In genomic region chr12:113149361-113150150, GRCh38 we compare ENCODE assay signal across 7 cellular contexts. TPM values are rescaled to one million over a fixed set of nuclear protein-coding genes. Genes with fewer than 3 reads are reported as not detected.
DNase-seq lines count a peak whose midpoint lies in the region; ATAC-seq, FAIRE-seq and TF ChIP-seq lines count a peak whose summit lies in the region.

CFAP73 (plus strand) TSS chr12:113149724; CDS start chr12:113149858, 134 bp downstream.

- H3K27me3 ChIP-seq in K562 (ENCODE audit: control insufficient read depth in 2 of 2, insufficient read depth in 2 of 2, low read length in 2 of 2) = peaks cover 21 to 27% of the 10 kb centered on the region in 2 experiments

- H3K9me3 ChIP-seq in K562 (replicated peaks; ENCODE audit: control insufficient read depth, insufficient read depth, low read depth, low read length) = no peaks in the 10 kb centered on the region

- WGBS in K562 (ENCODE audit: insufficient coverage, low coverage, missing lambda C conversion rate) = 4% methylated on average over 21 of the region's 22 CpGs

- intact Hi-C loops in K562 (cut with micrococcal nuclease) = loop anchor here (5.0 kb wide), 1 partner anchor 157 kb away; no protein-coding TSS in a partner anchor

- H3K4me1 ChIP-seq in K562 (replicated peaks in 1 of 2; ENCODE audit: control insufficient read depth in 2 of 2, insufficient read depth in 2 of 2, low read length in 2 of 2) = peaks cover 5 to 22% of the 10 kb centered on the region in 2 experiments; a peak in 3 of 5 replicates

- in situ Hi-C loops in K562 (cut with MboI) = no loop called here

- H3K36me3 Mint-ChIP-seq in stimulated activated naive B cell treated with anti-CD40 and anti-IgM and Interleukin-4, amounts not matched to agents 10 μg/mL and 1 μg/mL and 100 μg/mL, for 72 hours = peaks cover 2 to 4% of the 10 kb centered on the region in 2 donors
- no peaks in the 10 kb centered on the region for H3K36me3 Mint-ChIP-seq in effector memory CD8-positive, alpha-beta T cell (ENCODE audit: insufficient read depth)

- TF ChIP-seq RAD21 in K562 (CRISPR knock-in tag; conservative IDR thresholded peaks at IDR 0.05 in 1 of 2, IDR thresholded peaks at IDR 0.05 in 1 of 2) = no peak

- FAIRE-seq in H54 (lab: Jason Lieb, UNC) (no peak), K562 (lab: Jason Lieb, UNC) (peak; percentile 68)

- peaks cover 6 to 7% of the 10 kb centered on the region in 2 donors for H3K27me3 Mint-ChIP-seq in stimulated activated naive B cell treated with anti-CD40 and anti-IgM and Interleukin-4, amounts not matched to agents 10 μg/mL and 1 μg/mL and 100 μg/mL, for 72 hours
- H3K27me3 Mint-ChIP-seq in effector memory CD8-positive, alpha-beta T cell = peaks cover 21 to 25% of the 10 kb centered on the region in 2 donors

- no peak within 1 kb of the TSS for H3K9ac ChIP-seq in K562 (ENCODE audit: insufficient read depth in 1 of 2, low read depth in 2 of 2, low read length in 2 of 2)

- no peak within 1 kb of the TSS for H3K4me3 ChIP-seq in K562

- peaks cover 23 to 43% of the 10 kb centered on the region in 2 donors for H3K4me1 Mint-ChIP-seq in stimulated activated naive B cell treated with anti-CD40 and anti-IgM and Interleukin-4, amounts not matched to agents 10 μg/mL and 1 μg/mL and 100 μg/mL, for 72 hours
- H3K4me1 Mint-ChIP-seq in effector memory CD8-positive, alpha-beta T cell (ENCODE audit: low read depth in 2 of 2) = peaks cover 11 to 13% of the 10 kb centered on the region in 2 donors

- H2AFZ ChIP-seq in K562 (ENCODE audit: low read depth, low read length) = no peak within 1 kb of the TSS

- H3K27ac ChIP-seq in K562 (ENCODE audit: extremely low read depth, low read depth, low read length) = no peak within 1 kb of the TSS

- ATAC-seq in K562 (peak; percentile 71), GM19463 (IDR thresholded peaks at IDR 0.05; ENCODE audit: unreplicated experiment) (no peak)
- ATAC-seq in stimulated activated naive B cell treated with anti-CD40 and anti-IgM and Interleukin-4, amounts not matched to agents 10 μg/mL and 1 μg/mL and 100 μg/mL, for 72 hours (replicated peaks) = no peak
- no peak for ATAC-seq in effector memory CD8-positive, alpha-beta T cell (replicated peaks)

- H3K9me1 ChIP-seq in K562 (ENCODE audit: control insufficient read depth, insufficient read depth, low read length) = peaks cover 3% of the 10 kb centered on the region

- H3K4me3 Mint-ChIP-seq in stimulated activated naive B cell treated with anti-CD40 and anti-IgM and Interleukin-4, amounts not matched to agents 10 μg/mL and 1 μg/mL and 100 μg/mL, for 72 hours = no peak within 1 kb of the TSS
- H3K4me3 Mint-ChIP-seq in effector memory CD8-positive, alpha-beta T cell = no peak within 1 kb of the TSS

- DNase-seq in H54 (ENCODE audit: insufficient read length, low spot score) (peak; percentile 98), NCI-H226 (peak; percentile 94), K562 (ENCODE audit: extremely low read depth in 1 of 4, low spot score in 3 of 4) (peak; percentile 66 to 84 (median 78)), iPS DF 4.7 (ENCODE audit: extremely low read depth, low spot score) (peak; percentile 87)
- no peak for DNase-seq in stimulated activated naive B cell treated with anti-CD40 and anti-IgM and Interleukin-4, amounts not matched to agents 10 μg/mL and 1 μg/mL and 100 μg/mL, for 72 hours
- DNase-seq in effector memory CD8-positive, alpha-beta T cell = no peak

- CTCF ChIA-PET in K562 (lab: Yijun Ruan, JAX; ENCODE audit: low intra/inter-chr PET ratio) = no interaction called here

- H4K20me1 ChIP-seq in K562 (replicated peaks; ENCODE audit: control insufficient read depth, insufficient read depth, low read length) = peaks cover 8% of the 10 kb centered on the region; the same call in 1 of the 2 replicates

- TF ChIP-seq CTCF in K562 (IDR thresholded peaks at IDR 0.05 in 2 of 3, conservative IDR thresholded peaks at IDR 0.05 in 1 of 3; ENCODE audit: insufficient read depth in 2 of 3, low read depth in 1 of 3, low read length in 3 of 3) = 0 out of 6 replicates have a peak, but pooled peaks of 1 of the 3 experiments have one; percentile 2

- no peak for TF ChIP-seq EP300 in K562 (IDR thresholded peaks at IDR 0.05; ENCODE audit: low read length)

- H3K27ac Mint-ChIP-seq in stimulated activated naive B cell treated with anti-CD40 and anti-IgM and Interleukin-4, amounts not matched to agents 10 μg/mL and 1 μg/mL and 100 μg/mL, for 72 hours = peak within 1 kb of the TSS; percentile 77
- H3K27ac Mint-ChIP-seq in effector memory CD8-positive, alpha-beta T cell = no peak within 1 kb of the TSS

- POLR2A ChIA-PET in K562 (lab: Yijun Ruan, JAX) = interaction anchor here (1.1 to 2.0 kb wide), 2 partner anchors 11 to 16 kb away, joined by 3 to 8 read pairs; no protein-coding TSS in a partner anchor

- TF ChIP-seq POLR2A in H54 (IDR thresholded peaks at IDR 0.05; ENCODE audit: low read depth, low read length) = no peak
- no peak for TF ChIP-seq POLR2A in K562 (conservative IDR thresholded peaks at IDR 0.05)

- no TSS peak for BruUV-seq in K562 (replicated peaks; lab: Mats Ljungman, UMichigan)

- H3K9me3 Mint-ChIP-seq in stimulated activated naive B cell treated with anti-CD40 and anti-IgM and Interleukin-4, amounts not matched to agents 10 μg/mL and 1 μg/mL and 100 μg/mL, for 72 hours = peaks cover 0 to 4% of the 10 kb centered on the region in 2 donors
- H3K9me3 Mint-ChIP-seq in effector memory CD8-positive, alpha-beta T cell = peaks cover 0 to 2% of the 10 kb centered on the region in 2 donors

- H3K4me2 ChIP-seq in K562 (ENCODE audit: insufficient read depth, low read length) = no peak within 1 kb of the TSS

- H3K79me2 ChIP-seq in K562 (ENCODE audit: control insufficient read depth, insufficient read depth, low read length) = no peaks in the 10 kb centered on the region

- H3K36me3 ChIP-seq in K562 (ENCODE audit: control insufficient read depth, insufficient read depth, low read length) = no peaks in the 10 kb centered on the region

TF ChIP-seq in K562, 482 proteins besides CTCF, POLR2A, EP300 and RAD21 (continues in another document):
- TF ChIP-seq TSHZ1 (CRISPR knock-in tag; IDR thresholded peaks at IDR 0.05) (no peak), NR2C2 (CRISPR knock-in tag; IDR thresholded peaks at IDR 0.05) (0 out of 2 replicates have a peak, but pooled peaks have one; percentile 19), NR2C2 (tag; IDR thresholded peaks at IDR 0.05) (no peak), GTF2B (IDR thresholded peaks at IDR 0.05; ENCODE audit: extremely low read depth, insufficient read length) (no peak)

RNA-seq across cellular contexts. Expression of gene CFAP73, which starts in this region (rescaled TPM):
- total RNA-seq in K562 (2011; cell fraction: chromatin; rRNA removed; ENCODE audit: low replicate concordance) = not detected in 2 replicates
- total RNA-seq in K562 (2011; cell fraction: nucleolus; rRNA removed) = not detected in 2 replicates
- total RNA-seq in K562 (2011; cell fraction: nucleoplasm; rRNA removed) = not detected in 2 replicates
- total RNA-seq in K562 (2014; rRNA removed) (not detected in 2 replicates), K562 (2014; rRNA removed; fragmentation: Illumina TruSeq; extraction: Trizol) (not detected in 2 replicates), K562 (2015; rRNA removed; fragmentation: Illumina TruSeq; extraction: Trizol) (not detected in 2 replicates), K562 (2021) (not detected in 2 replicates)
- polyA plus RNA-seq in K562 (2011; rRNA removed) (not detected in 2 replicates), K562 (2014; fragmentation: Illumina TruSeq; extraction: Trizol) (not detected in 2 replicates), K562 (2014; fragmentation: Nextera tagmentation; extraction: Ambion mirVana) (not detected), K562 (2014; rRNA removed) (not detected in 2 replicates)
- not detected in 2 replicates for polyA plus RNA-seq in K562 (2011; cell fraction: cytosol; rRNA removed)
- not detected in 2 replicates for polyA plus RNA-seq in K562 (2011; cell fraction: nucleus; rRNA removed)
- 0.14 and 0.17 TPM in 2 replicates for polyA plus RNA-seq in K562 (2012)
- polyA minus RNA-seq in K562 (2011; rRNA and poly(A)+ RNA removed) = not detected in 2 replicates
- polyA minus RNA-seq in K562 (2011; cell fraction: cytosol; rRNA and poly(A)+ RNA removed) = not detected in 2 replicates
- not detected in 2 replicates for polyA minus RNA-seq in K562 (2011; cell fraction: nucleus; rRNA and poly(A)+ RNA removed)

Comparison
In these comparisons a context has a peak if more than half of its experiments do, and no peak if none do; other contexts are left out.
1. Peak in DNase-seq and ATAC-seq in K562; RNA of the gene not detected or under 1 TPM.
2. DNase-seq: peak in H54 (single experiment), NCI-H226 (single experiment) and iPS DF 4.7 (single experiment); none in stimulated activated naive B cell treated with anti-CD40 and anti-IgM and Interleukin-4, amounts not matched to agents 10 μg/mL and 1 μg/mL and 100 μg/mL, for 72 hours (single experiment) and effector memory CD8-positive, alpha-beta T cell (0 of 3).